ENCODE assay signal across 13 cellular contexts in genomic region chr19:16566702-16567101, GRCh38. TPM values are rescaled to one million over a fixed set of nuclear protein-coding genes. Genes with fewer than 3 reads are reported as not detected.
DNase-seq lines count a peak whose midpoint lies in the region; ATAC-seq and TF ChIP-seq lines count a peak whose summit lies in the region.
"Had no signal": no experiment of that assay in that cellular context is flagged by ENCODE, and none has a peak within 500 bp of the region (broad histone marks: within the 10 kb centered on the region; RNA-seq: fewer than 3 reads in every experiment).

No MANE protein-coding gene starts in this region.

- in situ Hi-C loops in gastrocnemius medialis (cut with MboI; ENCODE audit: low sequenced_read_pairs in 4 of 4), result loop anchor here in 1 of 4 donors (25.0 kb wide), 1 partner anchor 271 kb away; the partner anchor contains the start of gene SIN3B

- TF ChIP-seq POLR2A in gastrocnemius medialis (IDR thresholded peaks at IDR 0.05), result no peak

- H3K4me1 Mint-ChIP-seq in CD8-positive, alpha-beta T cell (ENCODE audit: low read depth), result peaks cover 34% of the 10 kb centered on the region
- peaks cover 19% of the 10 kb centered on the region for H3K4me1 Mint-ChIP-seq in central memory CD8-positive, alpha-beta T cell

- H3K9me3 Mint-ChIP-seq in CD8-positive, alpha-beta T cell, result no peaks in the 10 kb centered on the region
- no peaks in the 10 kb centered on the region for H3K9me3 Mint-ChIP-seq in central memory CD8-positive, alpha-beta T cell

- H4K20me1 ChIP-seq in Loucy (ENCODE audit: insufficient read depth, low read length, poor library complexity, severe bottlenecking), result peaks cover 4% of the 10 kb centered on the region

- ATAC-seq in CD8-positive, alpha-beta T cell, result no peak
- no peak for ATAC-seq in central memory CD8-positive, alpha-beta T cell (replicated peaks; ENCODE audit: extremely low read depth, poor library complexity, severe bottlenecking)
- no peak for ATAC-seq in gastrocnemius medialis
- ATAC-seq in HG03442 (IDR thresholded peaks at IDR 0.05; ENCODE audit: unreplicated experiment), result no peak

- no peak for TF ChIP-seq CTCF in CD8-positive, alpha-beta T cell (IDR thresholded peaks at IDR 0.05)
- no peak for TF ChIP-seq CTCF in Loucy (conservative IDR thresholded peaks at IDR 0.05; ENCODE audit: low read length)
- TF ChIP-seq CTCF in gastrocnemius medialis (IDR thresholded peaks at IDR 0.05 in 4 of 5, conservative IDR thresholded peaks at IDR 0.05 in 1 of 5), result no peak

- intact Hi-C loops in CD8-positive, alpha-beta T cell (cut with DNase I, micrococcal nuclease), result loop anchor here (1.0 to 2.0 kb wide), 5 partner anchors 18 to 94 kb away; partner anchors contain the start of genes CHERP (in 2 of the 2), MED26 (in 2 of the 2) and SMIM7 (in 1 of the 2)
- intact Hi-C loops in gastrocnemius medialis (cut with DNase I; ENCODE audit: low total_unique reads), result no loop called here

- no peak overlapping the region for H3K4me3 ChIP-seq in CD8-positive, alpha-beta T cell (ENCODE audit: low read depth, low read length)
- H3K4me3 ChIP-seq in Loucy (ENCODE audit: low read length, poor library complexity, severe bottlenecking) (peak overlapping the region; percentile 57), gastrocnemius medialis (no peak overlapping the region)
- H3K4me3 ChIP-seq: sigmoid colon had no signal

- H3K9ac ChIP-seq in Loucy (ENCODE audit: low read depth, low read length, poor library complexity, severe bottlenecking), result peak overlapping the region; percentile 72
- H3K9ac ChIP-seq: KMS-11 had no signal

- H3K27ac ChIP-seq in CD8-positive, alpha-beta T cell (ENCODE audit: low read depth, low read length), result peak overlapping the region; percentile 49
- peak overlapping the region in 3 of 4 donors; percentile 27 to 56 (median 46) for H3K27ac ChIP-seq in gastrocnemius medialis
- H3K27ac ChIP-seq: epithelial cell of prostate, KMS-11, sigmoid colon had no signal

- no peaks in the 10 kb centered on the region for H3K27me3 ChIP-seq in CD8-positive, alpha-beta T cell (ENCODE audit: insufficient read depth, low read length)
- H3K27me3 ChIP-seq in Loucy (ENCODE audit: insufficient read depth, low read length, poor library complexity, severe bottlenecking) (no peaks in the 10 kb centered on the region), gastrocnemius medialis (no peaks in the 10 kb centered on the region)
- H3K27me3 ChIP-seq: sigmoid colon had no signal

- CTCF ChIA-PET in CD8-positive, alpha-beta T cell (lab: Charles Lee), result interaction anchor here (1.3 kb wide), 1 partner anchor 12 kb away, joined by 3 read pairs; no protein-coding TSS in a partner anchor

- peak overlapping the region; percentile 99 for H3K27ac Mint-ChIP-seq in CD8-positive, alpha-beta T cell
- H3K27ac Mint-ChIP-seq in central memory CD8-positive, alpha-beta T cell (ENCODE audit: low read depth), result peak overlapping the region; percentile 95

- H3K27me3 Mint-ChIP-seq in CD8-positive, alpha-beta T cell (ENCODE audit: low read depth), result no peaks in the 10 kb centered on the region
- no peaks in the 10 kb centered on the region for H3K27me3 Mint-ChIP-seq in central memory CD8-positive, alpha-beta T cell

- H2AFZ ChIP-seq in Loucy (ENCODE audit: low read length), result no peak overlapping the region

- POLR2A ChIA-PET in CD8-positive, alpha-beta T cell (lab: Charles Lee), result interaction anchor here (1.2 to 2.4 kb wide), 7 partner anchors 18 to 93 kb away, joined by 3 to 10 read pairs (median 6); partner anchors contain the start of genes C19orf44, CALR3, CHERP and MED26

- peaks cover 14% of the 10 kb centered on the region for H3K36me3 ChIP-seq in CD8-positive, alpha-beta T cell (ENCODE audit: insufficient read depth, low read length)
- H3K36me3 ChIP-seq in Loucy (ENCODE audit: insufficient read depth, low read length) (peaks cover 28% of the 10 kb centered on the region; the same call in 1 of the 2 replicates), gastrocnemius medialis (peaks cover 0 to 49% of the 10 kb centered on the region in 2 donors)

- H3F3A ChIP-seq in Loucy (ENCODE audit: low read depth), result peaks cover 16% of the 10 kb centered on the region

- peak overlapping the region; percentile 73 for H3K4me3 Mint-ChIP-seq in CD8-positive, alpha-beta T cell
- peak overlapping the region; percentile 72 for H3K4me3 Mint-ChIP-seq in central memory CD8-positive, alpha-beta T cell

- H3K4me1 ChIP-seq in CD8-positive, alpha-beta T cell (ENCODE audit: insufficient read depth, low read length), result peaks cover 26% of the 10 kb centered on the region
- H3K4me1 ChIP-seq in Loucy (ENCODE audit: insufficient read depth, low read length, poor library complexity, severe bottlenecking) (peaks cover 42% of the 10 kb centered on the region), gastrocnemius medialis (peaks cover 9 to 21% of the 10 kb centered on the region in 2 donors)

- H3K79me2 ChIP-seq in Loucy (ENCODE audit: insufficient read depth, low read length), result peaks cover 53% of the 10 kb centered on the region

- H3K36me3 Mint-ChIP-seq in CD8-positive, alpha-beta T cell, result peaks cover 62% of the 10 kb centered on the region
- peaks cover 49% of the 10 kb centered on the region for H3K36me3 Mint-ChIP-seq in central memory CD8-positive, alpha-beta T cell (ENCODE audit: insufficient read depth)

- H3K4me2 ChIP-seq in Loucy (ENCODE audit: low read depth, low read length, poor library complexity, severe bottlenecking), result peak overlapping the region; percentile 87
- H3K4me2 ChIP-seq: KMS-11 had no signal

- no peaks in the 10 kb centered on the region for H3K9me2 ChIP-seq in Loucy (replicated peaks; ENCODE audit: low read depth, low read length)

- DNase-seq in CD8-positive, alpha-beta T cell, result no peak
- DNase-seq in central memory CD8-positive, alpha-beta T cell (ENCODE audit: low spot score in 2 of 2), result no peak
- DNase-seq in gastrocnemius medialis (no peak), HK-2 (ENCODE audit: unreplicated experiment) (no peak), NCI-H146 treated with DMSO at 0.1 percent for 48 hours (lab: John Stamatoyannopoulos, UW; ENCODE audit: unreplicated experiment) (no peak)
- DNase-seq: amniotic stem cell, NCI-H1417 treated with DMSO at 0.1 percent for 48 hours, SHP77 treated with DMSO at 0.1 percent for 48 hours, sigmoid colon had no signal

- H3K9me3 ChIP-seq in CD8-positive, alpha-beta T cell (ENCODE audit: low read length), result no peaks in the 10 kb centered on the region
- H3K9me3 ChIP-seq in Loucy (ENCODE audit: insufficient read depth, low read depth, low read length), result no peaks in the 10 kb centered on the region
- H3K9me3 ChIP-seq in gastrocnemius medialis, result no peaks in the 10 kb centered on the region
- H3K9me3 ChIP-seq: sigmoid colon had no signal

RNA-seq across cellular contexts. Expression of gene SLC35E1, which starts 5.5 kb away (rescaled TPM):
- total RNA-seq in CD8-positive, alpha-beta T cell, result 10 to 100 TPM; 92.3 to 95.4 TPM
- total RNA-seq in gastrocnemius medialis, result 10 to 100 TPM; 24.1 to 60.3 (median 40.1) TPM

RNA-seq across cellular contexts. Expression of gene CHERP, which starts 24.5 kb away (rescaled TPM):
- total RNA-seq in CD8-positive, alpha-beta T cell, result 10 to 100 TPM; 68.7 to 68.9 TPM
- total RNA-seq in gastrocnemius medialis, result 10 to 100 TPM in 2 of 4 donors, 1 to 10 TPM in 2; 7.4 to 12.1 (median 9.8) TPM

Comparison
In these comparisons a context has a peak if more than half of its experiments do, and no peak if none do; other contexts are left out.
1. RNA of gene CHERP, which starts 24.5 kb away (total RNA-seq): 68.7 to 68.9 TPM in CD8-positive, alpha-beta T cell; 7.4 to 12.1 TPM in gastrocnemius medialis; every median in the first group is over 4 times any median in the second.